In genomic region chr11:121309688-121310087, GRCh38 we compare ENCODE assay signal across 11 cellular contexts. TPM values are rescaled to one million over a fixed set of nuclear protein-coding genes. Genes with fewer than 3 reads are reported as not detected.
DNase-seq lines count a peak whose midpoint lies in the region; ATAC-seq and TF ChIP-seq lines count a peak whose summit lies in the region.
"Had no signal": no experiment of that assay in that cellular context is flagged by ENCODE, and none has a peak within 500 bp of the region (broad histone marks: within the 10 kb centered on the region; RNA-seq: fewer than 3 reads in every experiment).

No MANE protein-coding gene starts in this region.

- H3K27me3 Mint-ChIP-seq in activated naive CD8-positive, alpha-beta T cell = no peaks in the 10 kb centered on the region
- no peaks in the 10 kb centered on the region for H3K27me3 Mint-ChIP-seq in Caco-2 (ENCODE audit: insufficient read depth, unreplicated experiment)
- H3K27me3 Mint-ChIP-seq: activated naive CD8-positive, alpha-beta T cell treated with anti-CD3 and anti-CD28 coated beads, Interleukin-2, amount 10 ng/mL, durations not matched to agents 7 days and 5 days had no signal

- peaks cover 32% of the 10 kb centered on the region for H3K4me1 Mint-ChIP-seq in activated naive CD8-positive, alpha-beta T cell (ENCODE audit: low read depth)
- H3K4me1 Mint-ChIP-seq in Caco-2 (ENCODE audit: low read depth, unreplicated experiment) = no peaks in the 10 kb centered on the region

- H3K4me1 ChIP-seq in Caco-2 = peaks cover 10% of the 10 kb centered on the region

- no peak for TF ChIP-seq CTCF in Caco-2 (IDR thresholded peaks at IDR 0.05; ENCODE audit: insufficient read depth in 1 of 2, low read depth in 1 of 2, low read length in 1 of 2, severe bottlenecking in 1 of 2, unreplicated experiment in 1 of 2)

- DNase-seq in posterior vena cava (ENCODE audit: low spot score) (no peak), hippocampal formation (lab: John Stamatoyannopoulos, UW) (no peak), Caco-2 (no peak), NCI-H1417 (lab: John Stamatoyannopoulos, UW) (no peak)
- DNase-seq: activated naive CD8-positive, alpha-beta T cell treated with anti-CD3 and anti-CD28 coated beads, Interleukin-2, amount 10 ng/mL, durations not matched to agents 7 days and 5 days; spleen had no signal

- peaks cover 3% of the 10 kb centered on the region; the same call in 1 of the 2 replicates for H3K36me3 ChIP-seq in Caco-2 (ENCODE audit: control insufficient read depth, insufficient read depth, low read length)

- no TSS peak for BruUV-seq in Caco-2 (replicated peaks; lab: Mats Ljungman, UMichigan)

- POLR2A ChIA-PET in Caco-2 (lab: Charles Lee) = no interaction called here

- H3K4me3 ChIP-seq in Caco-2 (ENCODE audit: low read depth, low read length) = no peak overlapping the region
- H3K4me3 ChIP-seq: spleen had no signal

- H3K27me3 ChIP-seq in Caco-2 (replicated peaks; ENCODE audit: control insufficient read depth, insufficient read depth, low read length) = no peaks in the 10 kb centered on the region
- H3K27me3 ChIP-seq: spleen had no signal

- peaks cover 13% of the 10 kb centered on the region for H3K36me3 Mint-ChIP-seq in activated naive CD8-positive, alpha-beta T cell
- peaks cover 35% of the 10 kb centered on the region for H3K36me3 Mint-ChIP-seq in Caco-2 (ENCODE audit: insufficient read depth, unreplicated experiment)

- H3K9me3 ChIP-seq in Caco-2 = no peaks in the 10 kb centered on the region
- H3K9me3 ChIP-seq: spleen had no signal

- peak overlapping the region; percentile 54 for H3K27ac Mint-ChIP-seq in activated naive CD8-positive, alpha-beta T cell
- H3K27ac Mint-ChIP-seq in Caco-2 (ENCODE audit: unreplicated experiment) = no peak overlapping the region
- H3K27ac Mint-ChIP-seq: activated naive CD8-positive, alpha-beta T cell treated with anti-CD3 and anti-CD28 coated beads, Interleukin-2, amount 10 ng/mL, durations not matched to agents 7 days and 5 days had no signal

- ATAC-seq in GM18517 (IDR thresholded peaks at IDR 0.05; ENCODE audit: unreplicated experiment) = peak; percentile 89
- ATAC-seq in GM19467 (IDR thresholded peaks at IDR 0.05; ENCODE audit: unreplicated experiment) = peak; percentile 72
- peak; percentile 84 for ATAC-seq in HG03039 (IDR thresholded peaks at IDR 0.05; ENCODE audit: unreplicated experiment)
- ATAC-seq: HCT116 had no signal

- intact Hi-C loops in posterior vena cava (cut with DNase I) (no loop called here), Caco-2 (cut with micrococcal nuclease; ENCODE audit: unreplicated experiment) (no loop called here)

- CTCF ChIA-PET in Caco-2 (lab: Charles Lee) = no interaction called here

- no peak overlapping the region for H3K4me3 Mint-ChIP-seq in activated naive CD8-positive, alpha-beta T cell
- H3K4me3 Mint-ChIP-seq in Caco-2 (ENCODE audit: unreplicated experiment) = no peak overlapping the region
- H3K4me3 Mint-ChIP-seq: activated naive CD8-positive, alpha-beta T cell treated with anti-CD3 and anti-CD28 coated beads, Interleukin-2, amount 10 ng/mL, durations not matched to agents 7 days and 5 days had no signal

- H3K9me3 Mint-ChIP-seq in activated naive CD8-positive, alpha-beta T cell (ENCODE audit: low read depth) = no peaks in the 10 kb centered on the region
- H3K9me3 Mint-ChIP-seq in Caco-2 (ENCODE audit: unreplicated experiment) = peaks cover 9% of the 10 kb centered on the region
- H3K9me3 Mint-ChIP-seq: activated naive CD8-positive, alpha-beta T cell treated with anti-CD3 and anti-CD28 coated beads, Interleukin-2, amount 10 ng/mL, durations not matched to agents 7 days and 5 days had no signal

RNA-seq across cellular contexts. Expression of gene SC5D, which starts 17.1 kb away (rescaled TPM):
- total RNA-seq in posterior vena cava (10 to 100 TPM; 21.5 to 27.4 TPM), Caco-2 (2022) (106 and 126 TPM in 2 replicates)
